ENCODE assay signal across 8 cellular contexts in genomic region chr15:34514251-34514760, GRCh38.
DNase-seq lines count a peak whose midpoint lies in the region; ATAC-seq and TF ChIP-seq lines count a peak whose summit lies in the region.

No MANE protein-coding gene starts in this region.

- no peaks in the 10 kb centered on the region for H3K36me3 Mint-ChIP-seq in osteocyte (ENCODE audit: unreplicated experiment)

- peak overlapping the region; percentile 74 for H3K4me3 Mint-ChIP-seq in osteocyte (ENCODE audit: unreplicated experiment)

- no peak for TF ChIP-seq CTCF in osteocyte (IDR thresholded peaks at IDR 0.05)

- intact Hi-C loops in Right ventricle myocardium inferior (cut with DNase I) = no loop called here
- intact Hi-C loops in cardiac septum (cut with DNase I) = no loop called here

- DNase-seq in Right ventricle myocardium inferior (ENCODE audit: missing footprints) = peak; percentile 76
- no peak for DNase-seq in cardiac septum (ENCODE audit: low spot score)
- peak; percentile 50 to 56 for DNase-seq in activated T-cell treated with anti-CD3 and anti-CD28 coated beads, Interleukin-2, amount 50 U/mL, for 48 hours
- peak; percentile 14 for DNase-seq in globus pallidus (ENCODE audit: low spot score)
- no peak for DNase-seq in osteocyte (ENCODE audit: extremely low spot score, unreplicated experiment)
- no peak for DNase-seq in NCI-H1436 treated with DMSO at 0.1 percent for 48 hours (lab: John Stamatoyannopoulos, UW)
- no peak for DNase-seq in NOMO-1 (lab: John Stamatoyannopoulos, UW; ENCODE audit: unreplicated experiment in 2 of 2)

- ATAC-seq in Right ventricle myocardium inferior = peak; percentile 90
- peak; percentile 70 for ATAC-seq in HG03432 (IDR thresholded peaks at IDR 0.05; ENCODE audit: unreplicated experiment)

- H3K9me3 Mint-ChIP-seq in osteocyte (ENCODE audit: unreplicated experiment) = no peaks in the 10 kb centered on the region

- no peak overlapping the region for H3K27ac Mint-ChIP-seq in osteocyte (ENCODE audit: unreplicated experiment)

- H3K27me3 Mint-ChIP-seq in osteocyte (ENCODE audit: unreplicated experiment) = peaks cover 63% of the 10 kb centered on the region

- H3K4me1 Mint-ChIP-seq in osteocyte (ENCODE audit: unreplicated experiment) = peaks cover 5% of the 10 kb centered on the region

Comparison
In these comparisons a context has a peak if more than half of its experiments do, and no peak if none do; other contexts are left out.
1. DNase-seq: peak in Right ventricle myocardium inferior (single experiment), activated T-cell treated with anti-CD3 and anti-CD28 coated beads, Interleukin-2, amount 50 U/mL, for 48 hours (2 of 2) and globus pallidus (single experiment); none in cardiac septum (single experiment), osteocyte (single experiment), NCI-H1436 treated with DMSO at 0.1 percent for 48 hours (single experiment) and NOMO-1 (0 of 2).